In genomic region chr3:131849640-131850039, GRCh38 we compare ENCODE assay signal across 26 cellular contexts.
DNase-seq lines count a peak whose midpoint lies in the region; ATAC-seq and TF ChIP-seq lines count a peak whose summit lies in the region.
"Had no signal": no experiment of that assay in that cellular context is flagged by ENCODE, and none has a peak within 500 bp of the region (broad histone marks: within the 10 kb centered on the region; RNA-seq: fewer than 3 reads in every experiment).

No MANE protein-coding gene starts in this region.

- H3K27me3 ChIP-seq in thyroid gland, result no peaks in the 10 kb centered on the region
- H3K27me3 ChIP-seq: SJSA1 had no signal

- no peaks in the 10 kb centered on the region for H3K36me3 ChIP-seq in thyroid gland
- H3K36me3 ChIP-seq: SJSA1 had no signal

- DNase-seq in Ammon's horn (ENCODE audit: low spot score) (peak; percentile 11), MV-4-11 (lab: John Stamatoyannopoulos, UW) (peak; percentile 10), myocyte (ENCODE audit: low read depth) (peak; percentile 63), thyroid gland (peak; percentile 23 to 51), RKO (ENCODE audit: low spot score) (no peak), germinal center (ENCODE audit: low spot score) (no peak)
- DNase-seq: CD4-positive, CD25-positive, alpha-beta regulatory T cell; DMS79; EL; GF-D8; HCEC 1CT; Karpas-422; NCI-H1092 treated with DMSO at 0.1 percent for 48 hours; NCI-H1436; NCI-H187; NCI-H2081 treated with DMSO at 0.1 percent for 48 hours; NCI-H2171 treated with DMSO at 0.1 percent for 48 hours; NCI-H345; NCI-H510A treated with DMSO at 0.1 percent for 48 hours; NCI-H748 treated with DMSO at 0.1 percent for 48 hours; PC-9; Right ventricle myocardium superior; RPMI8226 had no signal

- no peak for TF ChIP-seq POLR2A in thyroid gland (IDR thresholded peaks at IDR 0.05)

- no peaks in the 10 kb centered on the region for H3K4me1 ChIP-seq in thyroid gland
- H3K4me1 ChIP-seq: SJSA1 had no signal

- intact Hi-C loops in thyroid gland (cut with DNase I), result no loop called here

- H3K9me3 ChIP-seq in thyroid gland, result no peaks in the 10 kb centered on the region
- H3K9me3 ChIP-seq: SJSA1 had no signal

- ATAC-seq in esophagus mucosa, result no peak
- ATAC-seq: HepG2 had no signal

- no peak for TF ChIP-seq CTCF in thyroid gland (IDR thresholded peaks at IDR 0.05)

- no peak overlapping the region for H3K4me3 ChIP-seq in thyroid gland (replicated peaks in 1 of 3)
- H3K4me3 ChIP-seq: PC-9, SJSA1 had no signal

- WGBS in thyroid gland, 2 donors, result 54 to 57% methylated on average over 1 of the region's 1 CpG

- H3K27ac ChIP-seq in thyroid gland, result no peak overlapping the region
- H3K27ac ChIP-seq: PC-9, SJSA1 had no signal

Comparison
In these comparisons a context has a peak if more than half of its experiments do, and no peak if none do; other contexts are left out.
1. DNase-seq: peak in Ammon's horn (single experiment), MV-4-11 (single experiment), myocyte (single experiment) and thyroid gland (2 of 2); none in RKO (single experiment) and germinal center (single experiment).